Comparison of ENCODE assay signal across 1 cellular context in genomic region chr2:167844714-167845530, GRCh38.
TF ChIP-seq lines count a peak whose summit lies in the region.

No MANE protein-coding gene starts in this region.

TF ChIP-seq in HepG2, 621 proteins besides CTCF, POLR2A, EP300 and RAD21 (continued from another document and continues in another):
- TF ChIP-seq, protein P1, sequence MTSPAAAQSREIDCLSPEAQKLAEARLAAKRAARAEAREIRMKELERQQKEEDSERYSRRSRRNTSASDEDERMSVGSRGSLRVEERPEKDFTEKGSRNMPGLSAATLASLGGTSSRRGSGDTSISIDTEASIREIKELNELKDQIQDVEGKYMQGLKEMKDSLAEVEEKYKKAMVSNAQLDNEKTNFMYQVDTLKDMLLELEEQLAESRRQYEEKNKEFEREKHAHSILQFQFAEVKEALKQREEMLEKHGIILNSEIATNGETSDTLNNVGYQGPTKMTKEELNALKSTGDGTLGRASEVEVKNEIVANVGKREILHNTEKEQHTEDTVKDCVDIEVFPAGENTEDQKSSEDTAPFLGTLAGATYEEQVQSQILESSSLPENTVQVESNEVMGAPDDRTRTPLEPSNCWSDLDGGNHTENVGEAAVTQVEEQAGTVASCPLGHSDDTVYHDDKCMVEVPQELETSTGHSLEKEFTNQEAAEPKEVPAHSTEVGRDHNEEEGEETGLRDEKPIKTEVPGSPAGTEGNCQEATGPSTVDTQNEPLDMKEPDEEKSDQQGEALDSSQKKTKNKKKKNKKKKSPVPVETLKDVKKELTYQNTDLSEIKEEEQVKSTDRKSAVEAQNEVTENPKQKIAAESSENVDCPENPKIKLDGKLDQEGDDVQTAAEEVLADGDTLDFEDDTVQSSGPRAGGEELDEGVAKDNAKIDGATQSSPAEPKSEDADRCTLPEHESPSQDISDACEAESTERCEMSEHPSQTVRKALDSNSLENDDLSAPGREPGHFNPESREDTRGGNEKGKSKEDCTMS (CRISPR knock-in tag; conservative IDR thresholded peaks at IDR 0.05) = no peak
- no peak for TF ChIP-seq ELF1 (CRISPR knock-in tag; IDR thresholded peaks at IDR 0.05)
- no peak for TF ChIP-seq ZNF776 (CRISPR knock-in tag; IDR thresholded peaks at IDR 0.05)
- TF ChIP-seq NFATC3 (CRISPR knock-in tag; IDR thresholded peaks at IDR 0.05) = no peak
- no peak for TF ChIP-seq ZMAT3 (CRISPR knock-in tag; conservative IDR thresholded peaks at IDR 0.05)
- TF ChIP-seq THAP11 (CRISPR knock-in tag; IDR thresholded peaks at IDR 0.05) = no peak
- no peak for TF ChIP-seq LCORL (IDR thresholded peaks at IDR 0.05)
- no peak for TF ChIP-seq LCORL (CRISPR knock-in tag; IDR thresholded peaks at IDR 0.05)
- TF ChIP-seq CREBL2 (CRISPR knock-in tag; IDR thresholded peaks at IDR 0.05; ENCODE audit: borderline replicate concordance) = no peak
- no peak for TF ChIP-seq FOXO1 (CRISPR knock-in tag; IDR thresholded peaks at IDR 0.05)
- no peak for TF ChIP-seq SUZ12 (IDR thresholded peaks at IDR 0.05; ENCODE audit: low read depth, low read length)
- TF ChIP-seq TGIF2 (CRISPR knock-in tag; IDR thresholded peaks at IDR 0.05) = no peak
- 0 out of 2 replicates have a peak, but pooled peaks have one; percentile 20 for TF ChIP-seq ZNF292 (CRISPR knock-in tag; IDR thresholded peaks at IDR 0.05; ENCODE audit: borderline replicate concordance, low read depth)
- TF ChIP-seq ZNF337 (CRISPR knock-in tag; IDR thresholded peaks at IDR 0.05; ENCODE audit: borderline replicate concordance, low read depth) = no peak
- no peak for TF ChIP-seq ZNF713 (CRISPR knock-in tag; IDR thresholded peaks at IDR 0.05)
- no peak for TF ChIP-seq HNF1A (IDR thresholded peaks at IDR 0.05; ENCODE audit: low read depth)
- TF ChIP-seq HNF1A (CRISPR knock-in tag; IDR thresholded peaks at IDR 0.05; ENCODE audit: borderline replicate concordance) = no peak
- TF ChIP-seq, protein P2, sequence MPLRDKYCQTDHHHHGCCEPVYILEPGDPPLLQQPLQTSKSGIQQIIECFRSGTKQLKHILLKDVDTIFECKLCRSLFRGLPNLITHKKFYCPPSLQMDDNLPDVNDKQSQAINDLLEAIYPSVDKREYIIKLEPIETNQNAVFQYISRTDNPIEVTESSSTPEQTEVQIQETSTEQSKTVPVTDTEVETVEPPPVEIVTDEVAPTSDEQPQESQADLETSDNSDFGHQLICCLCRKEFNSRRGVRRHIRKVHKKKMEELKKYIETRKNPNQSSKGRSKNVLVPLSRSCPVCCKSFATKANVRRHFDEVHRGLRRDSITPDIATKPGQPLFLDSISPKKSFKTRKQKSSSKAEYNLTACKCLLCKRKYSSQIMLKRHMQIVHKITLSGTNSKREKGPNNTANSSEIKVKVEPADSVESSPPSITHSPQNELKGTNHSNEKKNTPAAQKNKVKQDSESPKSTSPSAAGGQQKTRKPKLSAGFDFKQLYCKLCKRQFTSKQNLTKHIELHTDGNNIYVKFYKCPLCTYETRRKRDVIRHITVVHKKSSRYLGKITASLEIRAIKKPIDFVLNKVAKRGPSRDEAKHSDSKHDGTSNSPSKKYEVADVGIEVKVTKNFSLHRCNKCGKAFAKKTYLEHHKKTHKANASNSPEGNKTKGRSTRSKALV (CRISPR knock-in tag; IDR thresholded peaks at IDR 0.05) = no peak
- no peak for TF ChIP-seq ZNF382 (CRISPR knock-in tag; IDR thresholded peaks at IDR 0.05; ENCODE audit: borderline replicate concordance)
- TF ChIP-seq MEIS1 (CRISPR knock-in tag; IDR thresholded peaks at IDR 0.05; ENCODE audit: borderline replicate concordance) = no peak
- TF ChIP-seq, protein P3, sequence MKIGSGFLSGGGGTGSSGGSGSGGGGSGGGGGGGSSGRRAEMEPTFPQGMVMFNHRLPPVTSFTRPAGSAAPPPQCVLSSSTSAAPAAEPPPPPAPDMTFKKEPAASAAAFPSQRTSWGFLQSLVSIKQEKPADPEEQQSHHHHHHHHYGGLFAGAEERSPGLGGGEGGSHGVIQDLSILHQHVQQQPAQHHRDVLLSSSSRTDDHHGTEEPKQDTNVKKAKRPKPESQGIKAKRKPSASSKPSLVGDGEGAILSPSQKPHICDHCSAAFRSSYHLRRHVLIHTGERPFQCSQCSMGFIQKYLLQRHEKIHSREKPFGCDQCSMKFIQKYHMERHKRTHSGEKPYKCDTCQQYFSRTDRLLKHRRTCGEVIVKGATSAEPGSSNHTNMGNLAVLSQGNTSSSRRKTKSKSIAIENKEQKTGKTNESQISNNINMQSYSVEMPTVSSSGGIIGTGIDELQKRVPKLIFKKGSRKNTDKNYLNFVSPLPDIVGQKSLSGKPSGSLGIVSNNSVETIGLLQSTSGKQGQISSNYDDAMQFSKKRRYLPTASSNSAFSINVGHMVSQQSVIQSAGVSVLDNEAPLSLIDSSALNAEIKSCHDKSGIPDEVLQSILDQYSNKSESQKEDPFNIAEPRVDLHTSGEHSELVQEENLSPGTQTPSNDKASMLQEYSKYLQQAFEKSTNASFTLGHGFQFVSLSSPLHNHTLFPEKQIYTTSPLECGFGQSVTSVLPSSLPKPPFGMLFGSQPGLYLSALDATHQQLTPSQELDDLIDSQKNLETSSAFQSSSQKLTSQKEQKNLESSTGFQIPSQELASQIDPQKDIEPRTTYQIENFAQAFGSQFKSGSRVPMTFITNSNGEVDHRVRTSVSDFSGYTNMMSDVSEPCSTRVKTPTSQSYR (CRISPR knock-in tag; IDR thresholded peaks at IDR 0.05; ENCODE audit: borderline replicate concordance) = peak; percentile 68
- TF ChIP-seq KAT8 (CRISPR knock-in tag; IDR thresholded peaks at IDR 0.05) = no peak
- TF ChIP-seq ZSCAN21 (CRISPR knock-in tag; IDR thresholded peaks at IDR 0.05; ENCODE audit: borderline replicate concordance) = no peak
- TF ChIP-seq ZNF251 (CRISPR knock-in tag; IDR thresholded peaks at IDR 0.05) = no peak
- no peak for TF ChIP-seq KDM1A (CRISPR knock-in tag; IDR thresholded peaks at IDR 0.05)
- no peak for TF ChIP-seq TSC22D2 (CRISPR knock-in tag; IDR thresholded peaks at IDR 0.05; ENCODE audit: borderline replicate concordance)
- no peak for TF ChIP-seq ZFP82 (CRISPR knock-in tag; IDR thresholded peaks at IDR 0.05; ENCODE audit: borderline replicate concordance)
- peak; percentile 34; the same call in 1 of the 2 replicates for TF ChIP-seq THAP9 (CRISPR knock-in tag; IDR thresholded peaks at IDR 0.05; ENCODE audit: borderline replicate concordance)
- no peak for TF ChIP-seq XBP1 (CRISPR knock-in tag; IDR thresholded peaks at IDR 0.05)
- no peak for TF ChIP-seq GATAD2A (CRISPR knock-in tag; IDR thresholded peaks at IDR 0.05)
- TF ChIP-seq, protein P4, sequence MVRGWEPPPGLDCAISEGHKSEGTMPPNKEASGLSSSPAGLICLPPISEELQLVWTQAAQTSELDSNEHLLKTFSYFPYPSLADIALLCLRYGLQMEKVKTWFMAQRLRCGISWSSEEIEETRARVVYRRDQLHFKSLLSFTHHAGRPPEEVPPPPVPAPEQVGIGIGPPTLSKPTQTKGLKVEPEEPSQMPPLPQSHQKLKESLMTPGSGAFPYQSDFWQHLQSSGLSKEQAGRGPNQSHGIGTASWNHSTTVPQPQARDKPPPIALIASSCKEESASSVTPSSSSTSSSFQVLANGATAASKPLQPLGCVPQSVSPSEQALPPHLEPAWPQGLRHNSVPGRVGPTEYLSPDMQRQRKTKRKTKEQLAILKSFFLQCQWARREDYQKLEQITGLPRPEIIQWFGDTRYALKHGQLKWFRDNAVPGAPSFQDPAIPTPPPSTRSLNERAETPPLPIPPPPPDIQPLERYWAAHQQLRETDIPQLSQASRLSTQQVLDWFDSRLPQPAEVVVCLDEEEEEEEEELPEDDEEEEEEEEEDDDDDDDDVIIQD (CRISPR knock-in tag; IDR thresholded peaks at IDR 0.05; ENCODE audit: low read depth) = no peak
- TF ChIP-seq ATF1 (CRISPR knock-in tag; IDR thresholded peaks at IDR 0.05) = no peak
- no peak for TF ChIP-seq GABPB1 (CRISPR knock-in tag; IDR thresholded peaks at IDR 0.05)
- TF ChIP-seq ZNF44 (CRISPR knock-in tag; IDR thresholded peaks at IDR 0.05) = no peak
- no peak for TF ChIP-seq MEIS2 (CRISPR knock-in tag; IDR thresholded peaks at IDR 0.05)
- no peak for TF ChIP-seq ZNF276 (CRISPR knock-in tag; IDR thresholded peaks at IDR 0.05; ENCODE audit: low read depth)
- TF ChIP-seq CREB3 (CRISPR knock-in tag; IDR thresholded peaks at IDR 0.05) = no peak
- TF ChIP-seq JUNB (CRISPR knock-in tag; IDR thresholded peaks at IDR 0.05; ENCODE audit: borderline replicate concordance) = 0 out of 2 replicates have a peak, but pooled peaks have one; percentile 36
